ENCODE assay signal across 12 cellular contexts in the genomic region with DNA sequence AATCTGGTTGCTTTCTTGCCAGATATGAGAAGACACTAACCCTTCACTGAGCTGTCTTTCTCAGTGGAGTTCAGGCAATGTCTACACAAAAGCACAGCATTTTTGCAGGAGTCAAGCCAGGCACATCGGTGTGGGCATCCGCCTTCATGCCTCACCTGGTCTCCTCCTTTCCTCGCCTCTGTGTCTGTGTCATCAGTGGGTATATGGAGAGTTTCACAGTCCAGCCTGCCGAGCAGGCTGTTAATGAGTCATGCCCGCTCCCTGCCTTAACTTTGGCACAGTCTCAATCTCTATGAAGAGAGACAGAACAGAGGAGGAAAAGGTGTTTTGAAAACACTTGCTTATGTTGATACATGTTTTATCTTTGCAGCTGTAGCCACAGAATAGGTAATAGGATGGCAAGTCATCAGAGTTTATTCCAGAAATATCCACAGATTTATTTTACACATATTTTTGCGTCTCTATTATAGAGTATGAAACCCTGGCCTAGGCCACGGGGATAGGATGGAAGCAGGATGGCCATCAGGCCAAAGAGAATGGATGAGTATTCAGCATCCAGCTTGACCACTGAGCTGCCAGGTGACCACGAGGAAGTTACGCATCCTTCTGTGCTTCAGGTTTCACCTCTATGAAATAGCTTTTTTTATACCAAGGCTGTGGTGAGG. TPM values are rescaled to one million over a fixed set of nuclear protein-coding genes. Genes with fewer than 3 reads are reported as not detected.
DNase-seq lines count a peak whose midpoint lies in the region; ATAC-seq and TF ChIP-seq lines count a peak whose summit lies in the region.
"Had no signal": no experiment of that assay in that cellular context is flagged by ENCODE, and none has a peak within 500 bp of the region (broad histone marks: within the 10 kb centered on the region; RNA-seq: fewer than 3 reads in every experiment).

No MANE protein-coding gene starts in this region.

- intact Hi-C loops in adrenal gland (cut with DNase I) (no loop called here), transverse colon (cut with DNase I; ENCODE audit: low total_unique reads) (no loop called here), natural killer cell (cut with micrococcal nuclease) (no loop called here)
- intact Hi-C loops in CD8-positive, alpha-beta T cell (cut with DNase I, micrococcal nuclease) = no loop called here

- in situ Hi-C loops in transverse colon (cut with MboI; ENCODE audit: low pct_ligation_motif_present in 1 of 4, low pct_unique_long_range_greater_than_20kb in 1 of 4, low sequenced_read_pairs in 3 of 4) = no loop called here

- CTCF ChIA-PET in CD8-positive, alpha-beta T cell (lab: Charles Lee) = no interaction called here

- no peak overlapping the region for H3K27ac Mint-ChIP-seq in CD8-positive, alpha-beta T cell
- no peak overlapping the region for H3K27ac Mint-ChIP-seq in neural progenitor cell
- no peak overlapping the region for H3K27ac Mint-ChIP-seq in natural killer cell
- H3K27ac Mint-ChIP-seq: activated naive CD8-positive, alpha-beta T cell treated with anti-CD3 and anti-CD28 coated beads, Interleukin-2, amount 10 ng/mL, durations not matched to agents 7 days and 5 days; progenitor cell of endocrine pancreas had no signal

- H3K9ac ChIP-seq in neural progenitor cell = no peak overlapping the region

- WGBS in adrenal gland, 4 donors = 77 to 86% (median 83%) methylated on average over 9 of the region's 9 CpGs
- 63 to 78% methylated on average over 4 to 9 of the region's 9 CpGs for WGBS in transverse colon (ENCODE audit: low coverage in 1 of 2), 2 donors

- no peaks in the 10 kb centered on the region for H3K9me3 ChIP-seq in adrenal gland (replicated peaks in 1 of 3)
- H3K9me3 ChIP-seq in transverse colon = no peaks in the 10 kb centered on the region
- no peaks in the 10 kb centered on the region for H3K9me3 ChIP-seq in CD8-positive, alpha-beta T cell (ENCODE audit: low read length)
- no peaks in the 10 kb centered on the region for H3K9me3 ChIP-seq in neural progenitor cell (ENCODE audit: low read depth)

- ATAC-seq in CD8-positive, alpha-beta T cell = no peak
- no peak for ATAC-seq in natural killer cell

- H3K4me1 Mint-ChIP-seq in CD8-positive, alpha-beta T cell (ENCODE audit: low read depth) = no peaks in the 10 kb centered on the region
- H3K4me1 Mint-ChIP-seq in neural progenitor cell = no peaks in the 10 kb centered on the region
- H3K4me1 Mint-ChIP-seq in natural killer cell = no peaks in the 10 kb centered on the region
- H3K4me1 Mint-ChIP-seq: activated naive CD8-positive, alpha-beta T cell treated with anti-CD3 and anti-CD28 coated beads, Interleukin-2, amount 10 ng/mL, durations not matched to agents 7 days and 5 days had no signal

- H3K4me3 ChIP-seq in adrenal gland = no peak overlapping the region
- H3K4me3 ChIP-seq in transverse colon = no peak overlapping the region
- no peak overlapping the region for H3K4me3 ChIP-seq in CD8-positive, alpha-beta T cell (ENCODE audit: low read depth, low read length)
- H3K4me3 ChIP-seq in neural progenitor cell = no peak overlapping the region

- no peaks in the 10 kb centered on the region for H3K9me3 Mint-ChIP-seq in CD8-positive, alpha-beta T cell
- H3K9me3 Mint-ChIP-seq in neural progenitor cell (no peaks in the 10 kb centered on the region), natural killer cell (no peaks in the 10 kb centered on the region)
- H3K9me3 Mint-ChIP-seq: activated naive CD8-positive, alpha-beta T cell treated with anti-CD3 and anti-CD28 coated beads, Interleukin-2, amount 10 ng/mL, durations not matched to agents 7 days and 5 days had no signal

- H3F3A ChIP-seq in neural progenitor cell (ENCODE audit: low read depth) = no peaks in the 10 kb centered on the region

- TF ChIP-seq POLR2A in adrenal gland (IDR thresholded peaks at IDR 0.05) (no peak), transverse colon (IDR thresholded peaks at IDR 0.05) (no peak)

- H3K27ac ChIP-seq in adrenal gland = no peak overlapping the region
- peak overlapping the region; percentile 45 to 66 (median 56) for H3K27ac ChIP-seq in transverse colon
- no peak overlapping the region for H3K27ac ChIP-seq in CD8-positive, alpha-beta T cell (ENCODE audit: low read depth, low read length)
- no peak overlapping the region for H3K27ac ChIP-seq in neural progenitor cell
- H3K27ac ChIP-seq: 22Rv1 had no signal

- H3K4me2 ChIP-seq in neural progenitor cell = no peak overlapping the region

- TF ChIP-seq CTCF in adrenal gland (IDR thresholded peaks at IDR 0.05) (no peak), transverse colon (IDR thresholded peaks at IDR 0.05) (no peak), neural progenitor cell (IDR thresholded peaks at IDR 0.05) (no peak), natural killer cell (IDR thresholded peaks at IDR 0.05) (no peak)
- no peak for TF ChIP-seq CTCF in CD8-positive, alpha-beta T cell (IDR thresholded peaks at IDR 0.05)

- H4K20me1 ChIP-seq in neural progenitor cell (ENCODE audit: low read depth) = no peaks in the 10 kb centered on the region

- DNase-seq in DMS 273 (lab: John Stamatoyannopoulos, UW; ENCODE audit: unreplicated experiment) (peak; percentile 46), DMS 273 treated with DMSO at 0.1 percent for 48 hours (lab: John Stamatoyannopoulos, UW) (no peak), adrenal gland (peak in 6 of 7 donors; percentile 28 to 69 (median 32)), iris pigment epithelial cell (ENCODE audit: low read depth) (peak; percentile 72), transverse colon (peak; percentile 72), neural progenitor cell (ENCODE audit: low spot score) (no peak), natural killer cell (no peak)
- DNase-seq in CD8-positive, alpha-beta T cell = no peak
- DNase-seq: activated naive CD8-positive, alpha-beta T cell treated with anti-CD3 and anti-CD28 coated beads, Interleukin-2, amount 10 ng/mL, durations not matched to agents 7 days and 5 days; H7 had no signal

- no peak overlapping the region for H3K4me3 Mint-ChIP-seq in CD8-positive, alpha-beta T cell
- no peak overlapping the region for H3K4me3 Mint-ChIP-seq in neural progenitor cell
- H3K4me3 Mint-ChIP-seq in natural killer cell = no peak overlapping the region
- H3K4me3 Mint-ChIP-seq: activated naive CD8-positive, alpha-beta T cell treated with anti-CD3 and anti-CD28 coated beads, Interleukin-2, amount 10 ng/mL, durations not matched to agents 7 days and 5 days had no signal

- no peak overlapping the region for H2AFZ ChIP-seq in neural progenitor cell (replicated peaks)

- H3K27me3 ChIP-seq in adrenal gland = no peaks in the 10 kb centered on the region
- no peaks in the 10 kb centered on the region for H3K27me3 ChIP-seq in transverse colon
- H3K27me3 ChIP-seq in CD8-positive, alpha-beta T cell (ENCODE audit: insufficient read depth, low read length) = no peaks in the 10 kb centered on the region
- no peaks in the 10 kb centered on the region for H3K27me3 ChIP-seq in neural progenitor cell

- no peaks in the 10 kb centered on the region for H3K36me3 Mint-ChIP-seq in CD8-positive, alpha-beta T cell
- H3K36me3 Mint-ChIP-seq in neural progenitor cell (no peaks in the 10 kb centered on the region), natural killer cell (no peaks in the 10 kb centered on the region)
- H3K36me3 Mint-ChIP-seq: activated naive CD8-positive, alpha-beta T cell treated with anti-CD3 and anti-CD28 coated beads, Interleukin-2, amount 10 ng/mL, durations not matched to agents 7 days and 5 days had no signal

- peaks cover 0 to 2% of the 10 kb centered on the region in 2 donors for H3K4me1 ChIP-seq in adrenal gland (replicated peaks in 1 of 2)
- peaks cover 0 to 31% (median 8%) of the 10 kb centered on the region in 4 donors for H3K4me1 ChIP-seq in transverse colon
- H3K4me1 ChIP-seq in CD8-positive, alpha-beta T cell (ENCODE audit: insufficient read depth, low read length) = no peaks in the 10 kb centered on the region
- H3K4me1 ChIP-seq in neural progenitor cell = no peaks in the 10 kb centered on the region

- H3K79me2 ChIP-seq in neural progenitor cell (ENCODE audit: low read depth) = no peaks in the 10 kb centered on the region

- POLR2A ChIA-PET in CD8-positive, alpha-beta T cell (lab: Charles Lee) = no interaction called here

- no peak for TF ChIP-seq EP300 in transverse colon (IDR thresholded peaks at IDR 0.05; ENCODE audit: low read depth)

- H3K27me3 Mint-ChIP-seq in CD8-positive, alpha-beta T cell (ENCODE audit: low read depth) = no peaks in the 10 kb centered on the region
- no peaks in the 10 kb centered on the region for H3K27me3 Mint-ChIP-seq in neural progenitor cell (ENCODE audit: insufficient read depth, low read depth)
- peaks cover 4 to 14% of the 10 kb centered on the region in 2 donors for H3K27me3 Mint-ChIP-seq in natural killer cell (ENCODE audit: low read depth in 2 of 2)
- H3K27me3 Mint-ChIP-seq: progenitor cell of endocrine pancreas had no signal

- H3K36me3 ChIP-seq in adrenal gland (replicated peaks in 1 of 2) (no peaks in the 10 kb centered on the region), transverse colon (no peaks in the 10 kb centered on the region), neural progenitor cell (no peaks in the 10 kb centered on the region)
- no peaks in the 10 kb centered on the region for H3K36me3 ChIP-seq in CD8-positive, alpha-beta T cell (ENCODE audit: insufficient read depth, low read length)

RNA-seq across cellular contexts. Expression of a gene that starts 32.8 kb away (rescaled TPM):
- total RNA-seq in adrenal gland = 10 to 100 TPM in 3 of 8 donors, 1 to 10 TPM in 5; 3.4 to 15.9 (median 9.2) TPM
- polyA plus RNA-seq in adrenal gland = 1 to 10 TPM; 2.0 to 7.3 (median 6.0) TPM
- total RNA-seq in transverse colon = 10 to 100 TPM; 16.1 to 40.0 (median 18.1) TPM
- total RNA-seq in CD8-positive, alpha-beta T cell = 1 to 10 TPM; 2.7 TPM
- total RNA-seq in neural progenitor cell (ENCODE audit: low replicate concordance) = 13.5 and 14.4 TPM in 2 replicates
- 1 to 10 TPM; 1.7 to 5.6 (median 2.8) TPM for total RNA-seq in natural killer cell

Comparison
In these comparisons a context has a peak if more than half of its experiments do, and no peak if none do; other contexts are left out.
1. DNase-seq: peak in DMS 273 (single experiment), adrenal gland (6 of 7), iris pigment epithelial cell (single experiment) and transverse colon (single experiment); none in DMS 273 treated with DMSO at 0.1 percent for 48 hours (single experiment), CD8-positive, alpha-beta T cell (0 of 7), neural progenitor cell (single experiment) and natural killer cell (single experiment).
2. H3K27ac ChIP-seq: peak in transverse colon (4 of 4); none in adrenal gland (0 of 5), CD8-positive, alpha-beta T cell (single experiment) and neural progenitor cell (single experiment).